Comparison of ENCODE assay signal across 17 cellular contexts in the genomic region with DNA sequence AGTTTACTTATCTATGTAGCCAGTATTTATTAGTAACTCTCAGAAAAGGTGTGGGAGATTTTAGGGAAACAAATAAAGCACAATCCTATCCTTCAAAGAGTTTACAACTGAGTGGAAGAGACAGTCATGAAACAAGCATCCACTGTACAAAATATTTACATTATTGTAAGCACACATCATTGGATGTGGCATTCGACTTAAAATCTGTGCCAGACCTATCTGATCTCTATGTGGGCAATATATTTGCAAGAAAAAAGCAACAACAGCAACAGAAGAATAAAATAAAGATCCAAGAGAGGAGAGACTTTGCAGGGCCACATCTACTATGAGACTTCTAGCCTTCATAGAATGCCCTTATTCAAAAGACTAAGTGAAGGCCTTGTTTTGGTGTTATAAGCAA.
DNase-seq lines count a peak whose midpoint lies in the region; ATAC-seq and TF ChIP-seq lines count a peak whose summit lies in the region.
"Had no signal": no experiment of that assay in that cellular context is flagged by ENCODE, and none has a peak within 500 bp of the region (broad histone marks: within the 10 kb centered on the region; RNA-seq: fewer than 3 reads in every experiment).

No MANE protein-coding gene starts in this region.

- H3K79me2 ChIP-seq in GM23338 (replicated peaks; ENCODE audit: insufficient read depth): no peaks in the 10 kb centered on the region
- H3K79me2 ChIP-seq in smooth muscle cell (ENCODE audit: low read depth): no peaks in the 10 kb centered on the region

- H3K9ac ChIP-seq in smooth muscle cell (ENCODE audit: low read depth): no peak overlapping the region

- no peak for TF ChIP-seq CTCF in GM23338 (conservative IDR thresholded peaks at IDR 0.05; ENCODE audit: low read depth in 2 of 2)
- TF ChIP-seq CTCF in fibroblast of villous mesenchyme (IDR thresholded peaks at IDR 0.05; ENCODE audit: insufficient read depth, low read depth, low read length): no peak
- TF ChIP-seq CTCF in smooth muscle cell (IDR thresholded peaks at IDR 0.05; ENCODE audit: borderline replicate concordance, insufficient read depth, poor library complexity, severe bottlenecking): no peak

- H2AFZ ChIP-seq in GM23338 (0 out of 2 replicates have a peak overlapping the region, but pooled peaks have one; percentile 25), smooth muscle cell (ENCODE audit: low read depth) (no peak overlapping the region)

- no peak overlapping the region for H3K4me3 Mint-ChIP-seq in GM23338
- H3K4me3 Mint-ChIP-seq: CD4-positive, CD25-positive, alpha-beta regulatory T cell; CD8-positive, alpha-beta memory T cell; H9 had no signal

- no peaks in the 10 kb centered on the region for H3K9me3 ChIP-seq in SJSA1 (replicated peaks)
- H3K9me3 ChIP-seq in smooth muscle cell (replicated peaks; ENCODE audit: low read depth): no peaks in the 10 kb centered on the region
- H3K9me3 ChIP-seq: BE2C had no signal

- no peaks in the 10 kb centered on the region for H3K36me3 Mint-ChIP-seq in GM23338 (ENCODE audit: low read depth)
- H3K36me3 Mint-ChIP-seq: CD4-positive, CD25-positive, alpha-beta regulatory T cell; CD8-positive, alpha-beta memory T cell had no signal

- ATAC-seq in GM23338 (no peak), HG02840 (IDR thresholded peaks at IDR 0.05; ENCODE audit: low FRiP score, unreplicated experiment) (no peak)

- WGBS in smooth muscle cell (ENCODE audit: low lambda C conversion rate): 55% methylated on average over 1 of the region's 1 CpG

- H3K9me2 ChIP-seq in GM23338 (ENCODE audit: insufficient read depth): peaks cover 2% of the 10 kb centered on the region; the same call in 1 of the 2 replicates

- H3K4me1 Mint-ChIP-seq in GM23338: no peaks in the 10 kb centered on the region
- H3K4me1 Mint-ChIP-seq: CD4-positive, CD25-positive, alpha-beta regulatory T cell; CD8-positive, alpha-beta memory T cell had no signal

- H3K27me3 ChIP-seq in GM23338 (ENCODE audit: insufficient read depth) (no peaks in the 10 kb centered on the region), SJSA1 (replicated peaks) (no peaks in the 10 kb centered on the region), smooth muscle cell (ENCODE audit: low read depth) (no peaks in the 10 kb centered on the region)
- H3K27me3 ChIP-seq: BE2C had no signal

- H3K27ac ChIP-seq in GM23338 (ENCODE audit: low read depth): no peak overlapping the region
- peak overlapping the region; percentile 23; the same call in 1 of the 2 replicates for H3K27ac ChIP-seq in SJSA1
- peak overlapping the region; percentile 32 for H3K27ac ChIP-seq in smooth muscle cell (ENCODE audit: low read depth)

- H3K36me3 ChIP-seq in GM23338 (ENCODE audit: insufficient read depth): no peaks in the 10 kb centered on the region
- no peaks in the 10 kb centered on the region for H3K36me3 ChIP-seq in SJSA1
- H3K36me3 ChIP-seq in smooth muscle cell (ENCODE audit: low read depth): no peaks in the 10 kb centered on the region
- H3K36me3 ChIP-seq: BE2C had no signal

- no peaks in the 10 kb centered on the region for H3K9me3 Mint-ChIP-seq in GM23338
- H3K9me3 Mint-ChIP-seq: H9 had no signal

- H3K4me1 ChIP-seq in GM23338 (ENCODE audit: insufficient read depth) (peaks cover 2% of the 10 kb centered on the region; the same call in 1 of the 2 replicates), SJSA1 (replicated peaks) (peaks cover 34% of the 10 kb centered on the region), smooth muscle cell (ENCODE audit: low read depth) (no peaks in the 10 kb centered on the region)
- H3K4me1 ChIP-seq: BE2C had no signal

- DNase-seq in GM23338 (ENCODE audit: low spot score): no peak
- peak in 1 of 2 experiments; percentile 35 for DNase-seq in SJSA1 (ENCODE audit: low read depth in 1 of 2, low spot score in 2 of 2)
- peak; percentile 8 for DNase-seq in fibroblast of villous mesenchyme (ENCODE audit: low read depth)
- no peak for DNase-seq in smooth muscle cell (lab: John Stamatoyannopoulos, UW; ENCODE audit: unreplicated experiment)
- no peak for DNase-seq in activated naive CD4-positive, alpha-beta T cell treated with Interleukin-2 at 50 U/mL for 16 hours
- DNase-seq in NCI-H1417 treated with DMSO at 0.1 percent for 48 hours (lab: John Stamatoyannopoulos, UW): no peak
- DNase-seq: BE2C; C1 segment of cervical spinal cord; CD4-positive, CD25-positive, alpha-beta regulatory T cell; CD8-positive, alpha-beta memory T cell; COR-L47; DMS 273 treated with DMSO at 0.1 percent for 48 hours; DMS53; DND-41; GOT3; H9 had no signal

- H3F3A ChIP-seq in GM23338 (replicated peaks; ENCODE audit: low read depth) (no peaks in the 10 kb centered on the region), smooth muscle cell (ENCODE audit: low read depth) (no peaks in the 10 kb centered on the region)

- H3K4me2 ChIP-seq in GM23338 (no peak overlapping the region), smooth muscle cell (no peak overlapping the region)

- H3K4me3 ChIP-seq in GM23338 (no peak overlapping the region), SJSA1 (no peak overlapping the region), fibroblast of villous mesenchyme (ENCODE audit: low read depth, low read length) (no peak overlapping the region), smooth muscle cell (no peak overlapping the region)

- H3K27ac Mint-ChIP-seq in GM23338: no peak overlapping the region
- H3K27ac Mint-ChIP-seq: CD4-positive, CD25-positive, alpha-beta regulatory T cell; CD8-positive, alpha-beta memory T cell; H9 had no signal

- no peaks in the 10 kb centered on the region for H4K20me1 ChIP-seq in GM23338 (replicated peaks; ENCODE audit: insufficient read depth)
- H4K20me1 ChIP-seq in smooth muscle cell (ENCODE audit: low read depth): no peaks in the 10 kb centered on the region

- H3K27me3 Mint-ChIP-seq in GM23338 (ENCODE audit: insufficient read depth, low read depth, poor library complexity): no peaks in the 10 kb centered on the region
- H3K27me3 Mint-ChIP-seq: CD4-positive, CD25-positive, alpha-beta regulatory T cell; CD8-positive, alpha-beta memory T cell had no signal

TF ChIP-seq in GM23338, 12 proteins besides CTCF, POLR2A, EP300 and RAD21 (continues in another document):
- no peak for TF ChIP-seq REST (IDR thresholded peaks at IDR 0.05; ENCODE audit: unreplicated experiment)
- TF ChIP-seq STAT1 (IDR thresholded peaks at IDR 0.05; ENCODE audit: unreplicated experiment): no peak
- TF ChIP-seq POLR2AphosphoS5 (IDR thresholded peaks at IDR 0.05; ENCODE audit: low read depth): no peak
- no peak for TF ChIP-seq JUNB (IDR thresholded peaks at IDR 0.05; ENCODE audit: unreplicated experiment)
- TF ChIP-seq EZH2phosphoT487 (IDR thresholded peaks at IDR 0.05; ENCODE audit: unreplicated experiment): no peak
- no peak for TF ChIP-seq ZNF114 (CRISPR knock-in tag; IDR thresholded peaks at IDR 0.05)
- TF ChIP-seq EZH2 (IDR thresholded peaks at IDR 0.05; ENCODE audit: low read depth, unreplicated experiment): no peak
- TF ChIP-seq ZNF331 (CRISPR knock-in tag; IDR thresholded peaks at IDR 0.05; ENCODE audit: low read depth): no peak
